ENCODE assay signal across 34 cellular contexts in genomic region chr14:65192686-65193085, GRCh38.
"Had no signal": no experiment of that assay in that cellular context is flagged by ENCODE, and none has a peak within 500 bp of the region (broad histone marks: within the 10 kb centered on the region; RNA-seq: fewer than 3 reads in every experiment).

No MANE protein-coding gene starts in this region.

- H3K36me3 ChIP-seq: ascending aorta, breast epithelium, cardiac muscle cell, esophagus muscularis mucosa, gastrocnemius medialis, heart left ventricle, WERI-Rb-1 had no signal

- H3K27me3 Mint-ChIP-seq: activated B cell treated with CpG ODN at 0.5 μM for 24 hours; activated naive CD8-positive, alpha-beta T cell; activated T-helper 17 cell treated with anti-CD3 and anti-CD28 coated beads, Interleukin-2, amount 50 U/mL, for 72 hours; brain had no signal

- H3K9me3 Mint-ChIP-seq: activated B cell treated with CpG ODN at 0.5 μM for 24 hours; activated CD8-positive, alpha-beta T cell treated with anti-CD3 and anti-CD28 coated beads for 36 hours; activated T-cell treated with anti-CD3 and anti-CD28 coated beads, Interleukin-2, amount 50 U/mL, for 4 hours; activated T-helper 17 cell treated with anti-CD3 and anti-CD28 coated beads, Interleukin-2, amount 50 U/mL, for 72 hours; brain; dendritic cell treated with granulocyte-macrophage colony-stimulating factor and Interleukin-4, amounts not matched to agents 40 ng/mL and 50 ng/mL, for 4 days; effector memory CD8-positive, alpha-beta T cell; T-helper 2 cell treated with Interferon-gamma antibody and Interleukin-4, amounts not matched to agents 5 μg/mL and 100 μg/mL, for 36 hours had no signal

- DNase-seq: activated B cell treated with CpG ODN at 0.5 μM for 24 hours; activated CD4-positive, alpha-beta T cell treated with anti-CD3 and anti-CD28 coated beads for 48 hours; activated CD4-positive, alpha-beta T cell treated with anti-CD3 and anti-CD28 coated beads, Interleukin-2, amount 50 U/mL, for 1 hour; activated CD4-positive, alpha-beta T cell treated with anti-CD3 and anti-CD28 coated beads, Interleukin-2, amount 50 U/mL, for 48 hours; activated CD8-positive, alpha-beta memory T cell treated with anti-CD3 and anti-CD28 coated beads for 24 hours; activated CD8-positive, alpha-beta T cell treated with anti-CD3 and anti-CD28 coated beads for 36 hours; activated effector memory CD4-positive, alpha-beta T cell treated with Interleukin-2 at 50 U/mL for 16 hours; activated gamma-delta T cell treated with Interleukin-2 at 50 U/mL for 16 hours; activated naive CD4-positive, alpha-beta T cell treated with anti-CD3 and anti-CD28 coated beads, Interleukin-2, amount 50 U/mL, for 16 hours; activated naive CD4-positive, alpha-beta T cell treated with Interleukin-2 at 50 U/mL for 16 hours; activated T-cell treated with anti-CD3 and anti-CD28 coated beads, Interleukin-2, amount 50 U/mL, for 4 hours; central memory CD4-positive, alpha-beta T cell; cerebellar nuclear complex; effector CD4-positive, alpha-beta T cell; effector memory CD8-positive, alpha-beta T cell; erythroblast; foreskin keratinocyte; gastrocnemius medialis; glutamatergic neuron; heart left ventricle; T-helper 17 cell; T1000; WERI-Rb-1 had no signal

- H3K27ac ChIP-seq: ascending aorta, breast epithelium, cardiac muscle cell, coronary artery, esophagus muscularis mucosa, foreskin keratinocyte, gastrocnemius medialis, heart left ventricle, WERI-Rb-1 had no signal

- H3K4me1 ChIP-seq: ascending aorta, breast epithelium, esophagus muscularis mucosa, foreskin keratinocyte, gastrocnemius medialis, heart left ventricle had no signal

- H3K27ac Mint-ChIP-seq: activated B cell treated with CpG ODN at 0.5 μM for 24 hours; activated CD8-positive, alpha-beta T cell treated with anti-CD3 and anti-CD28 coated beads for 36 hours; activated naive CD8-positive, alpha-beta T cell; activated T-helper 17 cell treated with anti-CD3 and anti-CD28 coated beads, Interleukin-2, amount 50 U/mL, for 72 hours; dendritic cell treated with granulocyte-macrophage colony-stimulating factor and Interleukin-4, amounts not matched to agents 40 ng/mL and 50 ng/mL, for 4 days; effector memory CD8-positive, alpha-beta T cell; T-helper 17 cell; T-helper 2 cell treated with Interferon-gamma antibody and Interleukin-4, amounts not matched to agents 5 μg/mL and 100 μg/mL, for 36 hours had no signal

- H3K27me3 ChIP-seq: ascending aorta, breast epithelium, cardiac muscle cell, foreskin keratinocyte, gastrocnemius medialis had no signal

- H3K4me3 ChIP-seq: ascending aorta, breast epithelium, cardiac muscle cell, coronary artery, esophagus muscularis mucosa, gastrocnemius medialis, heart left ventricle had no signal

- H3K4me3 Mint-ChIP-seq: activated B cell treated with CpG ODN at 0.5 μM for 24 hours; activated CD8-positive, alpha-beta T cell treated with anti-CD3 and anti-CD28 coated beads for 36 hours; activated naive CD8-positive, alpha-beta T cell; activated T-cell treated with anti-CD3 and anti-CD28 coated beads, Interleukin-2, amount 50 U/mL, for 4 hours; activated T-helper 17 cell treated with anti-CD3 and anti-CD28 coated beads, Interleukin-2, amount 50 U/mL, for 72 hours; brain; dendritic cell treated with granulocyte-macrophage colony-stimulating factor and Interleukin-4, amounts not matched to agents 40 ng/mL and 50 ng/mL, for 4 days; effector memory CD8-positive, alpha-beta T cell; T-helper 17 cell; T-helper 2 cell treated with Interferon-gamma antibody and Interleukin-4, amounts not matched to agents 5 μg/mL and 100 μg/mL, for 36 hours had no signal

- ATAC-seq: activated CD4-positive, CD25-positive, alpha-beta regulatory T cell treated with anti-CD3 and anti-CD28 coated beads, Interleukin-2, amount 50 U/mL, for 24 hours; activated CD8-positive, alpha-beta T cell treated with anti-CD3 and anti-CD28 coated beads for 36 hours; activated T-cell treated with anti-CD3 and anti-CD28 coated beads, Interleukin-2, amount 50 U/mL, for 4 hours; activated T-helper 17 cell treated with anti-CD3 and anti-CD28 coated beads, Interleukin-2, amount 50 U/mL, for 72 hours; effector memory CD8-positive, alpha-beta T cell; foreskin keratinocyte; gastrocnemius medialis; heart left ventricle; T-helper 17 cell had no signal
